ENCODE assay signal across 1 cellular context in genomic region chr11:75535039-75535563, GRCh38.
TF ChIP-seq lines count a peak whose summit lies in the region.

No MANE protein-coding gene starts in this region.

TF ChIP-seq in K562, 482 proteins besides CTCF, POLR2A, EP300 and RAD21 (continued from another document and continues in another):
- TF ChIP-seq, protein P1, sequence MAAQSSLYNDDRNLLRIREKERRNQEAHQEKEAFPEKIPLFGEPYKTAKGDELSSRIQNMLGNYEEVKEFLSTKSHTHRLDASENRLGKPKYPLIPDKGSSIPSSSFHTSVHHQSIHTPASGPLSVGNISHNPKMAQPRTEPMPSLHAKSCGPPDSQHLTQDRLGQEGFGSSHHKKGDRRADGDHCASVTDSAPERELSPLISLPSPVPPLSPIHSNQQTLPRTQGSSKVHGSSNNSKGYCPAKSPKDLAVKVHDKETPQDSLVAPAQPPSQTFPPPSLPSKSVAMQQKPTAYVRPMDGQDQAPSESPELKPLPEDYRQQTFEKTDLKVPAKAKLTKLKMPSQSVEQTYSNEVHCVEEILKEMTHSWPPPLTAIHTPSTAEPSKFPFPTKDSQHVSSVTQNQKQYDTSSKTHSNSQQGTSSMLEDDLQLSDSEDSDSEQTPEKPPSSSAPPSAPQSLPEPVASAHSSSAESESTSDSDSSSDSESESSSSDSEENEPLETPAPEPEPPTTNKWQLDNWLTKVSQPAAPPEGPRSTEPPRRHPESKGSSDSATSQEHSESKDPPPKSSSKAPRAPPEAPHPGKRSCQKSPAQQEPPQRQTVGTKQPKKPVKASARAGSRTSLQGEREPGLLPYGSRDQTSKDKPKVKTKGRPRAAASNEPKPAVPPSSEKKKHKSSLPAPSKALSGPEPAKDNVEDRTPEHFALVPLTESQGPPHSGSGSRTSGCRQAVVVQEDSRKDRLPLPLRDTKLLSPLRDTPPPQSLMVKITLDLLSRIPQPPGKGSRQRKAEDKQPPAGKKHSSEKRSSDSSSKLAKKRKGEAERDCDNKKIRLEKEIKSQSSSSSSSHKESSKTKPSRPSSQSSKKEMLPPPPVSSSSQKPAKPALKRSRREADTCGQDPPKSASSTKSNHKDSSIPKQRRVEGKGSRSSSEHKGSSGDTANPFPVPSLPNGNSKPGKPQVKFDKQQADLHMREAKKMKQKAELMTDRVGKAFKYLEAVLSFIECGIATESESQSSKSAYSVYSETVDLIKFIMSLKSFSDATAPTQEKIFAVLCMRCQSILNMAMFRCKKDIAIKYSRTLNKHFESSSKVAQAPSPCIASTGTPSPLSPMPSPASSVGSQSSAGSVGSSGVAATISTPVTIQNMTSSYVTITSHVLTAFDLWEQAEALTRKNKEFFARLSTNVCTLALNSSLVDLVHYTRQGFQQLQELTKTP (IDR thresholded peaks at IDR 0.05; ENCODE audit: low read depth in 1 of 2, partially characterized antibody in 2 of 2) = no peak
- peak; percentile 63; the same call in 1 of the 2 replicates for TF ChIP-seq CUX1 (CRISPR knock-in tag; IDR thresholded peaks at IDR 0.05)
- peak; percentile 43; the same call in 1 of the 2 replicates for TF ChIP-seq POLR2AphosphoS5 (IDR thresholded peaks at IDR 0.05; ENCODE audit: control insufficient read depth, insufficient read depth, low read depth, low read length)
- TF ChIP-seq TEAD4 (IDR thresholded peaks at IDR 0.05; ENCODE audit: low read length) = peak; percentile 46; the same call in 1 of the 2 replicates
- no peak for TF ChIP-seq TEAD4 (CRISPR knock-in tag; IDR thresholded peaks at IDR 0.05; ENCODE audit: borderline replicate concordance)
- 0 out of 2 replicates have a peak, but pooled peaks have one; percentile 28 for TF ChIP-seq MTA2 (IDR thresholded peaks at IDR 0.05; ENCODE audit: low read depth)
- no peak for TF ChIP-seq PYGO2 (tag; IDR thresholded peaks at IDR 0.05)
- TF ChIP-seq, protein P2, sequence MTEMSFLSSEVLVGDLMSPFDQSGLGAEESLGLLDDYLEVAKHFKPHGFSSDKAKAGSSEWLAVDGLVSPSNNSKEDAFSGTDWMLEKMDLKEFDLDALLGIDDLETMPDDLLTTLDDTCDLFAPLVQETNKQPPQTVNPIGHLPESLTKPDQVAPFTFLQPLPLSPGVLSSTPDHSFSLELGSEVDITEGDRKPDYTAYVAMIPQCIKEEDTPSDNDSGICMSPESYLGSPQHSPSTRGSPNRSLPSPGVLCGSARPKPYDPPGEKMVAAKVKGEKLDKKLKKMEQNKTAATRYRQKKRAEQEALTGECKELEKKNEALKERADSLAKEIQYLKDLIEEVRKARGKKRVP (CRISPR knock-in tag; IDR thresholded peaks at IDR 0.05) = peak; percentile 6; the same call in 1 of the 2 replicates
- TF ChIP-seq TCF15 (CRISPR knock-in tag; IDR thresholded peaks at IDR 0.05) = no peak
- TF ChIP-seq ESRRB (CRISPR knock-in tag; IDR thresholded peaks at IDR 0.05; ENCODE audit: borderline replicate concordance) = no peak
- TF ChIP-seq NFATC3 (IDR thresholded peaks at IDR 0.05) = no peak
- no peak for TF ChIP-seq FOXM1 (IDR thresholded peaks at IDR 0.05; ENCODE audit: low read depth)
- TF ChIP-seq FOXM1 (CRISPR knock-in tag; IDR thresholded peaks at IDR 0.05; ENCODE audit: low read depth) = no peak
- TF ChIP-seq NCOR1 (IDR thresholded peaks at IDR 0.05) = no peak
- TF ChIP-seq MIER1 (IDR thresholded peaks at IDR 0.05; ENCODE audit: low read depth) = 0 out of 2 replicates have a peak, but pooled peaks have one; percentile 15
- no peak for TF ChIP-seq ZNF764 (CRISPR knock-in tag; IDR thresholded peaks at IDR 0.05; ENCODE audit: low read depth)
- no peak for TF ChIP-seq EHMT2 (IDR thresholded peaks at IDR 0.05)
- TF ChIP-seq, protein P3, sequence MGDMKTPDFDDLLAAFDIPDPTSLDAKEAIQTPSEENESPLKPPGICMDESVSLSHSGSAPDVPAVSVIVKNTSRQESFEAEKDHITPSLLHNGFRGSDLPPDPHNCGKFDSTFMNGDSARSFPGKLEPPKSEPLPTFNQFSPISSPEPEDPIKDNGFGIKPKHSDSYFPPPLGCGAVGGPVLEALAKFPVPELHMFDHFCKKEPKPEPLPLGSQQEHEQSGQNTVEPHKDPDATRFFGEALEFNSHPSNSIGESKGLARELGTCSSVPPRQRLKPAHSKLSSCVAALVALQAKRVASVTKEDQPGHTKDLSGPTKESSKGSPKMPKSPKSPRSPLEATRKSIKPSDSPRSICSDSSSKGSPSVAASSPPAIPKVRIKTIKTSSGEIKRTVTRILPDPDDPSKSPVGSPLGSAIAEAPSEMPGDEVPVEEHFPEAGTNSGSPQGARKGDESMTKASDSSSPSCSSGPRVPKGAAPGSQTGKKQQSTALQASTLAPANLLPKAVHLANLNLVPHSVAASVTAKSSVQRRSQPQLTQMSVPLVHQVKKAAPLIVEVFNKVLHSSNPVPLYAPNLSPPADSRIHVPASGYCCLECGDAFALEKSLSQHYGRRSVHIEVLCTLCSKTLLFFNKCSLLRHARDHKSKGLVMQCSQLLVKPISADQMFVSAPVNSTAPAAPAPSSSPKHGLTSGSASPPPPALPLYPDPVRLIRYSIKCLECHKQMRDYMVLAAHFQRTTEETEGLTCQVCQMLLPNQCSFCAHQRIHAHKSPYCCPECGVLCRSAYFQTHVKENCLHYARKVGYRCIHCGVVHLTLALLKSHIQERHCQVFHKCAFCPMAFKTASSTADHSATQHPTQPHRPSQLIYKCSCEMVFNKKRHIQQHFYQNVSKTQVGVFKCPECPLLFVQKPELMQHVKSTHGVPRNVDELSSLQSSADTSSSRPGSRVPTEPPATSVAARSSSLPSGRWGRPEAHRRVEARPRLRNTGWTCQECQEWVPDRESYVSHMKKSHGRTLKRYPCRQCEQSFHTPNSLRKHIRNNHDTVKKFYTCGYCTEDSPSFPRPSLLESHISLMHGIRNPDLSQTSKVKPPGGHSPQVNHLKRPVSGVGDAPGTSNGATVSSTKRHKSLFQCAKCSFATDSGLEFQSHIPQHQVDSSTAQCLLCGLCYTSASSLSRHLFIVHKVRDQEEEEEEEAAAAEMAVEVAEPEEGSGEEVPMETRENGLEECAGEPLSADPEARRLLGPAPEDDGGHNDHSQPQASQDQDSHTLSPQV (IDR thresholded peaks at IDR 0.05) = peak; percentile 83
- peak; percentile 66; the same call in 1 of the 2 replicates for TF ChIP-seq HSF4 (CRISPR knock-in tag; IDR thresholded peaks at IDR 0.05; ENCODE audit: borderline replicate concordance)
- no peak for TF ChIP-seq TCF7 (IDR thresholded peaks at IDR 0.05; ENCODE audit: borderline replicate concordance)
- no peak for TF ChIP-seq NR2C1 (IDR thresholded peaks at IDR 0.05)
- no peak; the same call in 1 of the 2 replicates for TF ChIP-seq NR2C1 (tag; IDR thresholded peaks at IDR 0.05)
- peak; percentile 48; the same call in 1 of the 2 replicates for TF ChIP-seq ZBTB7A (IDR thresholded peaks at IDR 0.05; ENCODE audit: borderline replicate concordance, control insufficient read depth, low read depth, low read length)
- no peak for TF ChIP-seq ZNF408 (CRISPR knock-in tag; IDR thresholded peaks at IDR 0.05; ENCODE audit: low read depth)
- TF ChIP-seq, protein P4, sequence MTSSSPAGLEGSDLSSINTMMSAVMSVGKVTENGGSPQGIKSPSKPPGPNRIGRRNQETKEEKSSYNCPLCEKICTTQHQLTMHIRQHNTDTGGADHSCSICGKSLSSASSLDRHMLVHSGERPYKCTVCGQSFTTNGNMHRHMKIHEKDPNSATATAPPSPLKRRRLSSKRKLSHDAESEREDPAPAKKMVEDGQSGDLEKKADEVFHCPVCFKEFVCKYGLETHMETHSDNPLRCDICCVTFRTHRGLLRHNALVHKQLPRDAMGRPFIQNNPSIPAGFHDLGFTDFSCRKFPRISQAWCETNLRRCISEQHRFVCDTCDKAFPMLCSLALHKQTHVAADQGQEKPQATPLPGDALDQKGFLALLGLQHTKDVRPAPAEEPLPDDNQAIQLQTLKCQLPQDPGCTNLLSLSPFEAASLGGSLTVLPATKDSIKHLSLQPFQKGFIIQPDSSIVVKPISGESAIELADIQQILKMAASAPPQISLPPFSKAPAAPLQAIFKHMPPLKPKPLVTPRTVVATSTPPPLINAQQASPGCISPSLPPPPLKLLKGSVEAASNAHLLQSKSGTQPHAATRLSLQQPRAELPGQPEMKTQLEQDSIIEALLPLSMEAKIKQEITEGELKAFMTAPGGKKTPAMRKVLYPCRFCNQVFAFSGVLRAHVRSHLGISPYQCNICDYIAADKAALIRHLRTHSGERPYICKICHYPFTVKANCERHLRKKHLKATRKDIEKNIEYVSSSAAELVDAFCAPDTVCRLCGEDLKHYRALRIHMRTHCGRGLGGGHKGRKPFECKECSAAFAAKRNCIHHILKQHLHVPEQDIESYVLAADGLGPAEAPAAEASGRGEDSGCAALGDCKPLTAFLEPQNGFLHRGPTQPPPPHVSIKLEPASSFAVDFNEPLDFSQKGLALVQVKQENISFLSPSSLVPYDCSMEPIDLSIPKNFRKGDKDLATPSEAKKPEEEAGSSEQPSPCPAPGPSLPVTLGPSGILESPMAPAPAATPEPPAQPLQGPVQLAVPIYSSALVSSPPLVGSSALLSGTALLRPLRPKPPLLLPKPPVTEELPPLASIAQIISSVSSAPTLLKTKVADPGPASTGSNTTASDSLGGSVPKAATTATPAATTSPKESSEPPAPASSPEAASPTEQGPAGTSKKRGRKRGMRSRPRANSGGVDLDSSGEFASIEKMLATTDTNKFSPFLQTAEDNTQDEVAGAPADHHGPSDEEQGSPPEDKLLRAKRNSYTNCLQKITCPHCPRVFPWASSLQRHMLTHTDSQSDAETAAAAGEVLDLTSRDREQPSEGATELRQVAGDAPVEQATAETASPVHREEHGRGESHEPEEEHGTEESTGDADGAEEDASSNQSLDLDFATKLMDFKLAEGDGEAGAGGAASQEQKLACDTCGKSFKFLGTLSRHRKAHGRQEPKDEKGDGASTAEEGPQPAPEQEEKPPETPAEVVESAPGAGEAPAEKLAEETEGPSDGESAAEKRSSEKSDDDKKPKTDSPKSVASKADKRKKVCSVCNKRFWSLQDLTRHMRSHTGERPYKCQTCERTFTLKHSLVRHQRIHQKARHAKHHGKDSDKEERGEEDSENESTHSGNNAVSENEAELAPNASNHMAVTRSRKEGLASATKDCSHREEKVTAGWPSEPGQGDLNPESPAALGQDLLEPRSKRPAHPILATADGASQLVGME (CRISPR knock-in tag; IDR thresholded peaks at IDR 0.05) = no peak
- TF ChIP-seq JUN (IDR thresholded peaks at IDR 0.05; ENCODE audit: borderline replicate concordance, low read depth, low read length) = no peak
- TF ChIP-seq JUN (CRISPR knock-in tag; IDR thresholded peaks at IDR 0.05; ENCODE audit: borderline replicate concordance) = 0 out of 2 replicates have a peak, but pooled peaks have one; percentile 18
- no peak for TF ChIP-seq THRAP3 (IDR thresholded peaks at IDR 0.05; ENCODE audit: borderline replicate concordance)
- TF ChIP-seq ZNF23 (CRISPR knock-in tag; IDR thresholded peaks at IDR 0.05) = no peak
- TF ChIP-seq, protein P5, sequence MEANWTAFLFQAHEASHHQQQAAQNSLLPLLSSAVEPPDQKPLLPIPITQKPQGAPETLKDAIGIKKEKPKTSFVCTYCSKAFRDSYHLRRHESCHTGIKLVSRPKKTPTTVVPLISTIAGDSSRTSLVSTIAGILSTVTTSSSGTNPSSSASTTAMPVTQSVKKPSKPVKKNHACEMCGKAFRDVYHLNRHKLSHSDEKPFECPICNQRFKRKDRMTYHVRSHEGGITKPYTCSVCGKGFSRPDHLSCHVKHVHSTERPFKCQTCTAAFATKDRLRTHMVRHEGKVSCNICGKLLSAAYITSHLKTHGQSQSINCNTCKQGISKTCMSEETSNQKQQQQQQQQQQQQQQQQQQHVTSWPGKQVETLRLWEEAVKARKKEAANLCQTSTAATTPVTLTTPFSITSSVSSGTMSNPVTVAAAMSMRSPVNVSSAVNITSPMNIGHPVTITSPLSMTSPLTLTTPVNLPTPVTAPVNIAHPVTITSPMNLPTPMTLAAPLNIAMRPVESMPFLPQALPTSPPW (CRISPR knock-in tag; IDR thresholded peaks at IDR 0.05) = no peak
- TF ChIP-seq PHF21A (IDR thresholded peaks at IDR 0.05; ENCODE audit: borderline replicate concordance, low read depth) = no peak
- TF ChIP-seq ZNF589 (CRISPR knock-in tag; IDR thresholded peaks at IDR 0.05; ENCODE audit: low read depth) = no peak
- TF ChIP-seq FOXJ2 (tag; IDR thresholded peaks at IDR 0.05) = no peak
- TF ChIP-seq RHOXF2B (CRISPR knock-in tag; conservative IDR thresholded peaks at IDR 0.05) = no peak
- TF ChIP-seq MBD2 (IDR thresholded peaks at IDR 0.05; ENCODE audit: borderline replicate concordance, low read depth) = no peak
- TF ChIP-seq MAZ (CRISPR knock-in tag; conservative IDR thresholded peaks at IDR 0.05 in 1 of 2, IDR thresholded peaks at IDR 0.05 in 1 of 2) = peak in 1 of 2 experiments; percentile 35; a peak in 1 of 4 replicates
- TF ChIP-seq GTF2E2 (tag; IDR thresholded peaks at IDR 0.05) = peak; percentile 5; the same call in 1 of the 2 replicates
- TF ChIP-seq SMARCA4 (IDR thresholded peaks at IDR 0.05) = no peak
- no peak for TF ChIP-seq RBM25 (IDR thresholded peaks at IDR 0.05; ENCODE audit: low read depth, low read length, severe bottlenecking)
- TF ChIP-seq ZNF175 (CRISPR knock-in tag; IDR thresholded peaks at IDR 0.05; ENCODE audit: low read depth) = peak; percentile 26; the same call in 1 of the 2 replicates
